ENCODE assay signal across 8 cellular contexts in the genomic region with DNA sequence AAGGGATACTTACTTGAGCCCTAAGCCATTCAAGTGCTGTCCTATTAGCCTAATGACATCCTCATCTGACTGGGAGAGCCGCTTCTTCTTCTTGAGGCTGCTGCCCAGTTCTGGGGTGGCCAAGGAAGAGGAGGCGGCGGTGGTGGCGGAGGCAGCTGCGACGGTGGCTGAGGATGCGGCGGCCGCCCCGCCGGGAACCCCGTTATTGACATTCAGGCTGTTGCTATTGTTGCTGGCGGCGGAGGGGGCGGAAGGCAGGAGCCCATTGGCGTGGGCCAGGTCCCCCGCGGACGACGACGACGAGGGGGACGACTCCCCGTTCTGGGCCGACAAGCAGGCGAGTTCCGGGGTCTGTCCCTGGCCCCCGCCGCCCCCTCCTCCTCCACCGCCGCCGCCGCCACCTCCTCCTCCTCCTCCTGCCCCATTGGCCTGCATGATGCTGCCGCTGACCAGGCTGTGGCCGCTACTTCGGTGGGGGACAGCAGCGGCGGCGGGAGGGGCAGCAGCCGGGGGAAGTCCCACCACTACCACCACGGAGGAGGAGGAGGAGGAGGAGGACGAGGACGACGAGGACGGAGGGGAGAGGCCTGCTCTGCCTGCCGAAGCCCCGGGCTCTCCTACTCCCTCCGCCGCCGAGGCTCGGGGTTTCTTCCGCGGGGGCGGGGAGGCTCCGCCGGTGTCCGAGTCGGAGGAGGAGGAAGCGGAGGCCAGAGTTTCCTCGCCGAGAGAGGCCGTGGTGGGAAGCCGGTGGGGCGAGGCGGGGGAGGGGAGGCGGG. TPM values are rescaled to one million over a fixed set of nuclear protein-coding genes. Genes with fewer than 3 reads are reported as not detected.
DNase-seq lines count a peak whose midpoint lies in the region; ATAC-seq and TF ChIP-seq lines count a peak whose summit lies in the region.

No MANE protein-coding gene starts in this region.

- 0 to 1% methylated on average over 31 to 42 of the region's 66 CpGs for WGBS in lower leg skin, 2 donors

- peak overlapping the region; percentile 89 for H3K4me3 ChIP-seq in lower leg skin (ENCODE audit: low read depth, poor library complexity, severe bottlenecking)

- TF ChIP-seq POLR2A in lower leg skin (IDR thresholded peaks at IDR 0.05): no peak

- no peak for ATAC-seq in GM18502 (IDR thresholded peaks at IDR 0.05; ENCODE audit: poor library complexity, unreplicated experiment)

- intact Hi-C loops in lower leg skin (cut with DNase I; ENCODE audit: low total_unique reads): no loop called here

- DNase-seq in COLO668 (lab: John Stamatoyannopoulos, UW; ENCODE audit: unreplicated experiment) (peak; percentile 47), HuH-7.5 (ENCODE audit: low spot score) (peak; percentile 33), dermis blood vessel endothelial cell (peak; percentile 49), lower leg skin (ENCODE audit: low spot score in 2 of 2) (peak; percentile 37 to 89), NCI-H446 treated with DMSO at 0.1 percent for 48 hours (lab: John Stamatoyannopoulos, UW) (no peak)
- peak; percentile 52 for DNase-seq in activated CD4-positive, alpha-beta T cell treated with anti-CD3 and anti-CD28 coated beads for 48 hours
- peak; percentile 13 to 22 for DNase-seq in stimulated activated CD8-positive, alpha-beta memory T cell treated with anti-CD3 and anti-CD28 coated beads, Interleukin-2, amount 100 ng/mL, for 48 hours (ENCODE audit: low read depth in 2 of 2)

- TF ChIP-seq CTCF in lower leg skin (IDR thresholded peaks at IDR 0.05): no peak

RNA-seq across cellular contexts. Expression of gene WDR26, which starts 0.7 kb away (rescaled TPM):
- total RNA-seq in dermis blood vessel endothelial cell (70.3 and 140 TPM in 2 replicates), lower leg skin (100 to 1,000 TPM; 120 to 141 (median 130) TPM)
